ENCODE assay signal across 21 cellular contexts in the genomic region with DNA sequence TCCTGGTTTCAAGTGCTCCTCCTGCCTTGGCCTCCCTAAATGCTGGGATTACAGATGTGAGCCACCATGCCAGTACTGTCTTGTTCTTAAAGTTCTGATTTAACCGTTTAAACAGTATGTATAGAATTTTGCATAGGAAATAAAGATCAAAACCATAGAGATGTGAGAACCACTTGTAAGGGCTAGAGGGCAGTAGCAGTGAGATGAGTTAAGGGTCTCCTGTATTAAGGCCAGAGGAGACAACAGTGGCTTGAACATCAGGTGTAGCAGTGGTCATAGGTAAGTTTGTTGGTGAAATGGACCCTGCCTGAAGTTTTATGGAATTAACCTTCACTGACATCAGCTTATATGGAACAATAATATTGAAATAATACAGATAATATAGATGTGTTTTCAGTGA.
"Had no signal": no experiment of that assay in that cellular context is flagged by ENCODE, and none has a peak within 500 bp of the region (broad histone marks: within the 10 kb centered on the region; RNA-seq: fewer than 3 reads in every experiment).

No MANE protein-coding gene starts in this region.

- H3K36me3 ChIP-seq: right atrium auricular region, thyroid gland had no signal

- H3K4me3 Mint-ChIP-seq: activated CD4-positive, alpha-beta T cell treated with anti-CD3 and anti-CD28 coated beads, Interleukin-2, amount 10 ng/mL, durations not matched to agents 24 days and 14 days; activated CD8-positive, alpha-beta T cell treated with anti-CD3 and anti-CD28 coated beads, Interleukin-2, amount 10 ng/mL, durations not matched to agents 7 days and 5 days; activated naive CD4-positive, alpha-beta T cell treated with anti-CD3 and anti-CD28 coated beads, Interleukin-2, amount 10 ng/mL, durations not matched to agents 7 days and 5 days; dendritic cell treated with granulocyte-macrophage colony-stimulating factor and Interleukin-4, amounts not matched to agents 40 ng/mL and 50 ng/mL, for 4 days; immature natural killer cell; naive B cell; neural crest cell; T-helper 2 cell treated with Interferon-gamma antibody and Interleukin-4, amounts not matched to agents 5 μg/mL and 100 μg/mL, for 36 hours had no signal

- H3K27me3 Mint-ChIP-seq: activated naive CD4-positive, alpha-beta T cell treated with anti-CD3 and anti-CD28 coated beads, Interleukin-2, amount 10 ng/mL, durations not matched to agents 7 days and 5 days; dendritic cell treated with granulocyte-macrophage colony-stimulating factor and Interleukin-4, amounts not matched to agents 40 ng/mL and 50 ng/mL, for 4 days had no signal

- H3K9me3 ChIP-seq: mucosa of descending colon, right atrium auricular region, thyroid gland had no signal

- H3K9me3 Mint-ChIP-seq: activated CD4-positive, alpha-beta T cell treated with anti-CD3 and anti-CD28 coated beads, Interleukin-2, amount 10 ng/mL, durations not matched to agents 24 days and 14 days; activated naive CD4-positive, alpha-beta T cell treated with anti-CD3 and anti-CD28 coated beads, Interleukin-2, amount 10 ng/mL, durations not matched to agents 7 days and 5 days; dendritic cell treated with granulocyte-macrophage colony-stimulating factor and Interleukin-4, amounts not matched to agents 40 ng/mL and 50 ng/mL, for 4 days; naive B cell; T-helper 2 cell treated with Interferon-gamma antibody and Interleukin-4, amounts not matched to agents 5 μg/mL and 100 μg/mL, for 36 hours had no signal

- H3K27me3 ChIP-seq: right atrium auricular region, thyroid gland had no signal

- H3K27ac ChIP-seq: right atrium auricular region, thyroid gland had no signal

- H3K4me3 ChIP-seq: mucosa of descending colon, right atrium auricular region, thyroid gland had no signal

- H3K4me1 ChIP-seq: right atrium auricular region, thyroid gland had no signal

- H3K4me1 Mint-ChIP-seq: activated CD4-positive, alpha-beta T cell treated with anti-CD3 and anti-CD28 coated beads, Interleukin-2, amount 10 ng/mL, durations not matched to agents 24 days and 14 days; activated naive CD4-positive, alpha-beta T cell treated with anti-CD3 and anti-CD28 coated beads, Interleukin-2, amount 10 ng/mL, durations not matched to agents 7 days and 5 days; immature natural killer cell; naive B cell; neural crest cell had no signal

- H3K36me3 Mint-ChIP-seq: activated naive CD4-positive, alpha-beta T cell treated with anti-CD3 and anti-CD28 coated beads, Interleukin-2, amount 10 ng/mL, durations not matched to agents 7 days and 5 days; naive B cell had no signal

- H3K27ac Mint-ChIP-seq: activated CD4-positive, alpha-beta T cell treated with anti-CD3 and anti-CD28 coated beads, Interleukin-2, amount 10 ng/mL, durations not matched to agents 24 days and 14 days; activated CD8-positive, alpha-beta T cell treated with anti-CD3 and anti-CD28 coated beads, Interleukin-2, amount 10 ng/mL, durations not matched to agents 7 days and 5 days; activated naive CD4-positive, alpha-beta T cell treated with anti-CD3 and anti-CD28 coated beads, Interleukin-2, amount 10 ng/mL, durations not matched to agents 7 days and 5 days; dendritic cell treated with granulocyte-macrophage colony-stimulating factor and Interleukin-4, amounts not matched to agents 40 ng/mL and 50 ng/mL, for 4 days; immature natural killer cell; naive B cell; T-helper 2 cell treated with Interferon-gamma antibody and Interleukin-4, amounts not matched to agents 5 μg/mL and 100 μg/mL, for 36 hours had no signal

- DNase-seq: activated CD4-positive, alpha-beta T cell treated with anti-CD3 and anti-CD28 coated beads, Interleukin-2, amount 10 ng/mL, durations not matched to agents 24 days and 14 days; activated CD4-positive, CD25-positive, alpha-beta regulatory T cell; activated CD8-positive, alpha-beta T cell treated with anti-CD3 and anti-CD28 coated beads, Interleukin-2, amount 10 ng/mL, durations not matched to agents 7 days and 5 days; activated effector memory CD4-positive, alpha-beta T cell treated with Interleukin-2 at 50 U/mL for 16 hours; activated naive CD4-positive, alpha-beta T cell treated with anti-CD3 and anti-CD28 coated beads, Interleukin-2, amount 10 ng/mL, durations not matched to agents 7 days and 5 days; activated T-cell treated with anti-CD3 and anti-CD28 coated beads, Interleukin-2, amount 50 U/mL, for 48 hours; aorta; effector memory CD4-positive, alpha-beta T cell; foreskin melanocyte; head of caudate nucleus; immature natural killer cell; left ventricle myocardium superior; mucosa of descending colon; naive B cell; stimulated activated CD4-positive, alpha-beta T cell treated with anti-CD3 and anti-CD28 coated beads, Interleukin-2, amount 100 ng/mL, for 24 hours; stimulated activated naive CD4-positive, alpha-beta T cell treated with Interleukin-2 at 50 U/mL for 16 hours; thyroid gland had no signal
